ENCODE assay signal across 1 cellular context in the genomic region with DNA sequence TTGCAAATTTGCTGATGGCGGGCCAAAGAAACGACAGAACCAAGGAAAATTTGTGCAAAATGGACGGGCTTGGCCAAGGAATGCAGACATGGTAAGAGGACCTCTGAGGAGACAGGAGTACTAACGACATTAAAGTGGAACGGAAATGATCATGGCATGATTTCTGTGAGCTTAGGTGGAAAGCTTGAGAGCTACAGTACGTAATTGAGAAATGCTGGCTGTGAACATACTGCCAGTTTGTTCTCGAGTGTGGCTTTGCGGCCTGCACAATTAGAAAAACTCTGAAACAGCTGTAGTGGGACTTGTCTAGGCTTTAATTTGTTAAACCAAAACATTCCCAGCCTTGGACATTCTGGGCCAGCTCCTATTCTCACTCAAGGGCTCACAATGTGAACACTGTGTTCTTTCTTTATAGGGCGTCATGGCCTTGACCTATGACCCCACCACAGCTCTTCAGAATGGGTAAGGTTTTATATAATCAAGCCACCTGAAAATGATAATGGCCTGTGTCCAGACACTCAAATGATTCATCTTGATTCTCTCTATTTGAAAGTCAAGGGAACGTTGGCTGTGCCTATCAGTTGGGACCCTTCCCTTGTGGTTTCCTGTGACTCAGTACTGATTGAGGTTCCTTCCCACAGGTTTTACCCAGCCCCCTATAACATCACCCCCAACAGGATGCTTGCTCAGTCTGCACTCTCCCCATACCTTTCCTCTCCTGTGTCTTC.
TF ChIP-seq lines count a peak whose summit lies in the region.

No MANE protein-coding gene starts in this region.

TF ChIP-seq in endothelial cell of umbilical vein, 7 proteins besides CTCF, POLR2A, EP300 and RAD21:
- TF ChIP-seq MAX (IDR thresholded peaks at IDR 0.05; ENCODE audit: insufficient read depth, insufficient read length) (no peak), GATA2 (IDR thresholded peaks at IDR 0.05; ENCODE audit: insufficient read depth, insufficient read length, low read depth, low read length) (peak; percentile 94), POLR2AphosphoS5 (IDR thresholded peaks at IDR 0.05; ENCODE audit: insufficient read depth, low read depth, low read length) (peak; percentile 75), MYC (IDR thresholded peaks at IDR 0.05; ENCODE audit: low read depth, low read length) (no peak), EZH2 (IDR thresholded peaks at IDR 0.05; ENCODE audit: borderline replicate concordance, low read depth, low read length, severe bottlenecking) (no peak), JUN (IDR thresholded peaks at IDR 0.05; ENCODE audit: borderline replicate concordance, insufficient read depth, insufficient read length, low read depth) (peak; percentile 67), FOS (IDR thresholded peaks at IDR 0.05; ENCODE audit: borderline replicate concordance, insufficient read depth, low read length) (peak; percentile 96)
